ENCODE assay signal across 1 cellular context in the genomic region with DNA sequence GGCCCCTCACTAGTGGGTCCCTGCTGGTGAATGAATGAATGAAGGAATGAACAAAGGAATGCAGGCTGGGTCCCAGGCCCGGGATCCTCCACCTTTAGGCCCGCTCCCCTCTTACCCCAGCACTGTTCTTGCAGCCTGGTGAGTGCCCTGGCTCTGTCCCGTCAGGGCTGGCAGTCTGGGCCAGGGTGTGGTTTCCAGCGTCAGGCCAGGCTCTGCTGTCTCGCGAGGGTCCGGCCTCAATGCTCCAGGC.
TF ChIP-seq lines count a peak whose summit lies in the region.

No MANE protein-coding gene starts in this region.

TF ChIP-seq in endothelial cell of umbilical vein, 7 proteins besides CTCF, POLR2A, EP300 and RAD21:
- TF ChIP-seq POLR2AphosphoS5 (IDR thresholded peaks at IDR 0.05; ENCODE audit: insufficient read depth, low read depth, low read length), result no peak
- no peak for TF ChIP-seq FOS (IDR thresholded peaks at IDR 0.05; ENCODE audit: borderline replicate concordance, insufficient read depth, low read length)
- no peak for TF ChIP-seq GATA2 (IDR thresholded peaks at IDR 0.05; ENCODE audit: insufficient read depth, insufficient read length, low read depth, low read length)
- TF ChIP-seq JUN (IDR thresholded peaks at IDR 0.05; ENCODE audit: borderline replicate concordance, insufficient read depth, insufficient read length, low read depth), result no peak
- no peak for TF ChIP-seq MYC (IDR thresholded peaks at IDR 0.05; ENCODE audit: low read depth, low read length)
- TF ChIP-seq EZH2 (IDR thresholded peaks at IDR 0.05; ENCODE audit: borderline replicate concordance, low read depth, low read length, severe bottlenecking), result no peak
- TF ChIP-seq, protein P1, sequence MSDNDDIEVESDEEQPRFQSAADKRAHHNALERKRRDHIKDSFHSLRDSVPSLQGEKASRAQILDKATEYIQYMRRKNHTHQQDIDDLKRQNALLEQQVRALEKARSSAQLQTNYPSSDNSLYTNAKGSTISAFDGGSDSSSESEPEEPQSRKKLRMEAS (IDR thresholded peaks at IDR 0.05; ENCODE audit: insufficient read depth, insufficient read length), result no peak
TF ChIP-seq in endothelial cell of umbilical vein: peak in this region for 0.
